In the genomic region with DNA sequence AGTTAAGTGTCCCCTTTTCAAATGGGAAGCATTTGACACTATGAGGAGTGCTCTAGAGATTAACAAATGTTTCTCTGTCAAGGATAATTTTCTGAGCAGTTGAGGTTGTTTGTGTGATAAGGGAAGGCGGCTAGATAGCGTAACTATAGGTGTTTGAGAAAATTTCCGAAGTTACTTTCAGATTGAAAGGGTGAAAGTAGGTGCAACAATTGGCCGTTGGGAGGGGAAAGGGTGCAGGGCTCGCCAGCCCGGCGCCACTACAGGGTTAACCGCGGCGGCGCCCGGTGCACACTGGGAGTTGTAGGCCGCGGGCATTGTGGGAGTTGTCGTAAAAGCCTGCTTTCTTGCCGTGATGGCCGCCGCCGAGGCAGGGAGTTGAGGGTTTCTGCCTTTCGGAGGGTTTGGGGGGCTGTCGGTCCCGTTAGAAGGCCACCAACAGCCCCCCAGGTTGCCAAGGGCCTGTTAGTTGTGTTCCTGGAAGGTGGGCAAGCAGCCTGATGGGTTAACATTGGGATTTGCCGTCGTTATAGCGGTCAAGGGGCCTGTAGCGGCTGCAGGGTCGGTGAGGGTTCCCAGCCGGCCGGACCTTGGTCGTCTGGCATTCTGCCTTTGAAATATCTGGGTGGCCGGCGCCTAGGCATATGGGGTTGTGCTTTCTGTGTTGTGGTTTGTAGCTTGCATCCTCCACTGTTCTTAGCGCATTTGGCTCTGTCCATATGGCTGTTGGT, we compare ENCODE assay signal across 1 cellular context.
A peak's percentile ranks its signal among the peaks of the same experiment; 100 is the strongest.
TF ChIP-seq lines count a peak whose summit lies in the region.

No MANE protein-coding gene starts in this region.

TF ChIP-seq in K562, 482 proteins besides CTCF, POLR2A, EP300 and RAD21 (continued from another document and continues in another):
- TF ChIP-seq, protein P1, sequence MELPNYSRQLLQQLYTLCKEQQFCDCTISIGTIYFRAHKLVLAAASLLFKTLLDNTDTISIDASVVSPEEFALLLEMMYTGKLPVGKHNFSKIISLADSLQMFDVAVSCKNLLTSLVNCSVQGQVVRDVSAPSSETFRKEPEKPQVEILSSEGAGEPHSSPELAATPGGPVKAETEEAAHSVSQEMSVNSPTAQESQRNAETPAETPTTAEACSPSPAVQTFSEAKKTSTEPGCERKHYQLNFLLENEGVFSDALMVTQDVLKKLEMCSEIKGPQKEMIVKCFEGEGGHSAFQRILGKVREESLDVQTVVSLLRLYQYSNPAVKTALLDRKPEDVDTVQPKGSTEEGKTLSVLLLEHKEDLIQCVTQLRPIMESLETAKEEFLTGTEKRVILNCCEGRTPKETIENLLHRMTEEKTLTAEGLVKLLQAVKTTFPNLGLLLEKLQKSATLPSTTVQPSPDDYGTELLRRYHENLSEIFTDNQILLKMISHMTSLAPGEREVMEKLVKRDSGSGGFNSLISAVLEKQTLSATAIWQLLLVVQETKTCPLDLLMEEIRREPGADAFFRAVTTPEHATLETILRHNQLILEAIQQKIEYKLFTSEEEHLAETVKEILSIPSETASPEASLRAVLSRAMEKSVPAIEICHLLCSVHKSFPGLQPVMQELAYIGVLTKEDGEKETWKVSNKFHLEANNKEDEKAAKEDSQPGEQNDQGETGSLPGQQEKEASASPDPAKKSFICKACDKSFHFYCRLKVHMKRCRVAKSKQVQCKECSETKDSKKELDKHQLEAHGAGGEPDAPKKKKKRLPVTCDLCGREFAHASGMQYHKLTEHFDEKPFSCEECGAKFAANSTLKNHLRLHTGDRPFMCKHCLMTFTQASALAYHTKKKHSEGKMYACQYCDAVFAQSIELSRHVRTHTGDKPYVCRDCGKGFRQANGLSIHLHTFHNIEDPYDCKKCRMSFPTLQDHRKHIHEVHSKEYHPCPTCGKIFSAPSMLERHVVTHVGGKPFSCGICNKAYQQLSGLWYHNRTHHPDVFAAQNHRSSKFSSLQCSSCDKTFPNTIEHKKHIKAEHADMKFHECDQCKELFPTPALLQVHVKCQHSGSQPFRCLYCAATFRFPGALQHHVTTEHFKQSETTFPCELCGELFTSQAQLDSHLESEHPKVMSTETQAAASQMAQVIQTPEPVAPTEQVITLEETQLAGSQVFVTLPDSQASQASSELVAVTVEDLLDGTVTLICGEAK (IDR thresholded peaks at IDR 0.05): peak; percentile 55; the same call in 1 of the 2 replicates
- TF ChIP-seq, protein P1 (CRISPR knock-in tag; IDR thresholded peaks at IDR 0.05): no peak
- TF ChIP-seq SMARCA4 (IDR thresholded peaks at IDR 0.05) (peak; percentile 63), NFIC (IDR thresholded peaks at IDR 0.05) (0 out of 2 replicates have a peak, but pooled peaks have one; percentile 28), MYC (IDR thresholded peaks at IDR 0.05; ENCODE audit: low read depth, low read length) (peak; percentile 28; the same call in 1 of the 2 replicates), MYC (CRISPR knock-in tag; IDR thresholded peaks at IDR 0.05; ENCODE audit: borderline replicate concordance, low read depth) (no peak), MBD2 (IDR thresholded peaks at IDR 0.05; ENCODE audit: borderline replicate concordance, low read depth) (peak; percentile 84), BCLAF1 (IDR thresholded peaks at IDR 0.05; ENCODE audit: borderline replicate concordance in 1 of 2, control insufficient read depth in 1 of 2, low read depth in 2 of 2, low read length in 1 of 2) (peak in 1 of 2 experiments; percentile 19; a peak in 1 of 4 replicates), GABPB1 (CRISPR knock-in tag; IDR thresholded peaks at IDR 0.05) (peak; percentile 34; the same call in 1 of the 2 replicates), SIX5 (IDR thresholded peaks at IDR 0.05; ENCODE audit: borderline replicate concordance in 1 of 2, insufficient read depth in 1 of 2, low read depth in 1 of 2, low read length in 2 of 2) (peak; percentile 81 to 87), DPF2 (IDR thresholded peaks at IDR 0.05) (peak; percentile 62; the same call in 1 of the 2 replicates), THRB (CRISPR knock-in tag; conservative IDR thresholded peaks at IDR 0.05) (no peak), ZNF589 (CRISPR knock-in tag; IDR thresholded peaks at IDR 0.05; ENCODE audit: low read depth) (peak; percentile 61; the same call in 1 of the 2 replicates), USF2 (CRISPR knock-in tag; IDR thresholded peaks at IDR 0.05) (no peak), NFRKB (IDR thresholded peaks at IDR 0.05; ENCODE audit: low read depth) (peak; percentile 93), ZNF217 (CRISPR knock-in tag; IDR thresholded peaks at IDR 0.05) (no peak), RBBP5 (IDR thresholded peaks at IDR 0.05; ENCODE audit: borderline replicate concordance, insufficient read depth, low read length, poor library complexity, severe bottlenecking) (peak; percentile 63), LCOR (CRISPR knock-in tag; IDR thresholded peaks at IDR 0.05) (peak; percentile 28; the same call in 1 of the 2 replicates), CBX5 (IDR thresholded peaks at IDR 0.05; ENCODE audit: borderline replicate concordance, low read depth) (0 out of 2 replicates have a peak, but pooled peaks have one; percentile 7), KDM5B (IDR thresholded peaks at IDR 0.05; ENCODE audit: insufficient replicate concordance, low read depth, low read length) (peak; percentile 72)
- TF ChIP-seq, protein P2, sequence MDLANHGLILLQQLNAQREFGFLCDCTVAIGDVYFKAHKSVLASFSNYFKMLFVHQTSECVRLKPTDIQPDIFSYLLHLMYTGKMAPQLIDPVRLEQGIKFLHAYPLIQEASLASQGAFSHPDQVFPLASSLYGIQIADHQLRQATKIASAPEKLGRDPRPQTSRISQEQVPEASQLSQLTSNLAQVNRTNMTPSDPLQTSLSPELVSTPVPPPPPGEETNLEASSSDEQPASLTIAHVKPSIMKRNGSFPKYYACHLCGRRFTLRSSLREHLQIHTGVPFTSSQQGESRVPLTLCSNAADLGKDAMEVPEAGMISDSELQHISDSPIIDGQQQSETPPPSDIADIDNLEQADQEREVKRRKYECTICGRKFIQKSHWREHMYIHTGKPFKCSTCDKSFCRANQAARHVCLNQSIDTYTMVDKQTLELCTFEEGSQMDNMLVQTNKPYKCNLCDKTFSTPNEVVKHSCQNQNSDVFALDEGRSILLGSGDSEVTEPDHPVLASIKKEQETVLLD (IDR thresholded peaks at IDR 0.05): 0 out of 2 replicates have a peak, but pooled peaks have one; percentile 36
- TF ChIP-seq, protein P3, sequence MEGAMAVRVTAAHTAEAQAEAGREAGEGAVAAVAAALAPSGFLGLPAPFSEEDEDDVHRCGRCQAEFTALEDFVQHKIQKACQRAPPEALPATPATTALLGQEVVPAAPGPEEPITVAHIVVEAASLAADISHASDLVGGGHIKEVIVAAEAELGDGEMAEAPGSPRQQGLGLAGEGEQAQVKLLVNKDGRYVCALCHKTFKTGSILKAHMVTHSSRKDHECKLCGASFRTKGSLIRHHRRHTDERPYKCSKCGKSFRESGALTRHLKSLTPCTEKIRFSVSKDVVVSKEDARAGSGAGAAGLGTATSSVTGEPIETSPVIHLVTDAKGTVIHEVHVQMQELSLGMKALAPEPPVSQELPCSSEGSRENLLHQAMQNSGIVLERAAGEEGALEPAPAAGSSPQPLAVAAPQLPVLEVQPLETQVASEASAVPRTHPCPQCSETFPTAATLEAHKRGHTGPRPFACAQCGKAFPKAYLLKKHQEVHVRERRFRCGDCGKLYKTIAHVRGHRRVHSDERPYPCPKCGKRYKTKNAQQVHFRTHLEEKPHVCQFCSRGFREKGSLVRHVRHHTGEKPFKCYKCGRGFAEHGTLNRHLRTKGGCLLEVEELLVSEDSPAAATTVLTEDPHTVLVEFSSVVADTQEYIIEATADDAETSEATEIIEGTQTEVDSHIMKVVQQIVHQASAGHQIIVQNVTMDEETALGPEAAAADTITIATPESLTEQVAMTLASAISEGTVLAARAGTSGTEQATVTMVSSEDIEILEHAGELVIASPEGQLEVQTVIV (CRISPR knock-in tag; IDR thresholded peaks at IDR 0.05; ENCODE audit: borderline replicate concordance): peak; percentile 96
- TF ChIP-seq, protein P4, sequence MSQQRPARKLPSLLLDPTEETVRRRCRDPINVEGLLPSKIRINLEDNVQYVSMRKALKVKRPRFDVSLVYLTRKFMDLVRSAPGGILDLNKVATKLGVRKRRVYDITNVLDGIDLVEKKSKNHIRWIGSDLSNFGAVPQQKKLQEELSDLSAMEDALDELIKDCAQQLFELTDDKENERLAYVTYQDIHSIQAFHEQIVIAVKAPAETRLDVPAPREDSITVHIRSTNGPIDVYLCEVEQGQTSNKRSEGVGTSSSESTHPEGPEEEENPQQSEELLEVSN (IDR thresholded peaks at IDR 0.05; ENCODE audit: borderline replicate concordance in 1 of 2, extremely low read depth in 1 of 2, insufficient read depth in 1 of 2, insufficient read length in 1 of 2, low read depth in 1 of 2, low read length in 1 of 2, poor library complexity in 1 of 2, severe bottlenecking in 1 of 2): peak; percentile 34 to 45
- TF ChIP-seq, protein P5, sequence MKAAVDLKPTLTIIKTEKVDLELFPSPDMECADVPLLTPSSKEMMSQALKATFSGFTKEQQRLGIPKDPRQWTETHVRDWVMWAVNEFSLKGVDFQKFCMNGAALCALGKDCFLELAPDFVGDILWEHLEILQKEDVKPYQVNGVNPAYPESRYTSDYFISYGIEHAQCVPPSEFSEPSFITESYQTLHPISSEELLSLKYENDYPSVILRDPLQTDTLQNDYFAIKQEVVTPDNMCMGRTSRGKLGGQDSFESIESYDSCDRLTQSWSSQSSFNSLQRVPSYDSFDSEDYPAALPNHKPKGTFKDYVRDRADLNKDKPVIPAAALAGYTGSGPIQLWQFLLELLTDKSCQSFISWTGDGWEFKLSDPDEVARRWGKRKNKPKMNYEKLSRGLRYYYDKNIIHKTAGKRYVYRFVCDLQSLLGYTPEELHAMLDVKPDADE (conservative IDR thresholded peaks at IDR 0.05; ENCODE audit: control insufficient read depth, low read depth, low read length): peak; percentile 96
- TF ChIP-seq, protein P6, sequence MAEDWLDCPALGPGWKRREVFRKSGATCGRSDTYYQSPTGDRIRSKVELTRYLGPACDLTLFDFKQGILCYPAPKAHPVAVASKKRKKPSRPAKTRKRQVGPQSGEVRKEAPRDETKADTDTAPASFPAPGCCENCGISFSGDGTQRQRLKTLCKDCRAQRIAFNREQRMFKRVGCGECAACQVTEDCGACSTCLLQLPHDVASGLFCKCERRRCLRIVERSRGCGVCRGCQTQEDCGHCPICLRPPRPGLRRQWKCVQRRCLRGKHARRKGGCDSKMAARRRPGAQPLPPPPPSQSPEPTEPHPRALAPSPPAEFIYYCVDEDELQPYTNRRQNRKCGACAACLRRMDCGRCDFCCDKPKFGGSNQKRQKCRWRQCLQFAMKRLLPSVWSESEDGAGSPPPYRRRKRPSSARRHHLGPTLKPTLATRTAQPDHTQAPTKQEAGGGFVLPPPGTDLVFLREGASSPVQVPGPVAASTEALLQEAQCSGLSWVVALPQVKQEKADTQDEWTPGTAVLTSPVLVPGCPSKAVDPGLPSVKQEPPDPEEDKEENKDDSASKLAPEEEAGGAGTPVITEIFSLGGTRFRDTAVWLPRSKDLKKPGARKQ (CRISPR knock-in tag; IDR thresholded peaks at IDR 0.05): no peak
